Comparison of ENCODE assay signal across 15 cellular contexts in the genomic region with DNA sequence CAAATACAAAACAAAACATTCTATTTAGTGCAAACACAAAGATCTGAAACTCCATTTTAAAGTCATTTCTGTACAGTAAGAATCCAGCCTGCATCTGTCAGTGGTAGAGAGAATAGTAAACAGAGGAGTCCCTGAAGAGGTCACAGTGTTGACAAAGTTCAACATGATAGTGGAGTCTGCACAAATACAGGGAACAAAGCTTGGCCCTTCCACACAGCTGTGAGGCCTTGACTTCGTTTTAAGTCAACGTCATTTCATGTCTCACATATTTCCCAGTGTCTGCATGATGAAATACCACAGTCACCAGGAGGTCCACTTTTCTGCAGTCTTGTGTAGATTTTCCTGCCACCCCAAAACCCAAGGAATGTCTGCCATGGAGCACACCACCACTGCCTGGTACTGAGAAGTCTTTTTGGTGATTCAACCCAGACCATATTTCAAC. TPM values are rescaled to one million over a fixed set of nuclear protein-coding genes. Genes with fewer than 3 reads are reported as not detected.
DNase-seq lines count a peak whose midpoint lies in the region; TF ChIP-seq lines count a peak whose summit lies in the region.
"Had no signal": no experiment of that assay in that cellular context is flagged by ENCODE, and none has a peak within 500 bp of the region (broad histone marks: within the 10 kb centered on the region; RNA-seq: fewer than 3 reads in every experiment).

No MANE protein-coding gene starts in this region.

- H3K4me2 ChIP-seq in trophoblast cell (ENCODE audit: low read length) = peak overlapping the region; percentile 13

- H4K8ac ChIP-seq in trophoblast cell (ENCODE audit: low read depth, low read length) = no peak overlapping the region

- H3K14ac ChIP-seq in trophoblast cell (ENCODE audit: low read length) = no peak overlapping the region

- H3K27ac ChIP-seq in brain microvascular endothelial cell (no peak overlapping the region), trophoblast cell (ENCODE audit: low read depth, low read length) (no peak overlapping the region)

- in situ Hi-C loops in brain microvascular endothelial cell (cut with HindIII; ENCODE audit: low pct_ligation_motif_present, low sequenced_read_pairs) = loop anchor here (25.0 kb wide), 1 partner anchor 181 kb away; no protein-coding TSS in a partner anchor

- no peaks in the 10 kb centered on the region for H3K79me2 ChIP-seq in trophoblast cell (ENCODE audit: control insufficient read depth, insufficient read depth, low read length, poor library complexity)

- H2BK12ac ChIP-seq in trophoblast cell (ENCODE audit: low read length) = no peak overlapping the region

- H3K4me3 ChIP-seq in brain microvascular endothelial cell (ENCODE audit: low read depth, low read length) (no peak overlapping the region), trophoblast cell (ENCODE audit: low read depth, low read length) (no peak overlapping the region)

- H3K23ac ChIP-seq in trophoblast cell (ENCODE audit: low read length) = no peak overlapping the region

- no peak overlapping the region for H4K12ac ChIP-seq in trophoblast cell (ENCODE audit: low read depth, low read length)

- no peak overlapping the region for H2BK5ac ChIP-seq in trophoblast cell (ENCODE audit: low read depth, low read length, poor library complexity)

- H3K4ac ChIP-seq in trophoblast cell (ENCODE audit: low read depth, low read length) = no peak overlapping the region

- no peak overlapping the region for H2AFZ ChIP-seq in trophoblast cell (ENCODE audit: insufficient read depth, low read length, poor library complexity)

- H3K9me3 ChIP-seq in trophoblast cell (ENCODE audit: insufficient read depth, low read depth, low read length) = no peaks in the 10 kb centered on the region

- no peak for TF ChIP-seq CTCF in brain microvascular endothelial cell (IDR thresholded peaks at IDR 0.05; ENCODE audit: low read depth, low read length, missing control alignments)

- peaks cover 3% of the 10 kb centered on the region for H3K79me1 ChIP-seq in trophoblast cell (ENCODE audit: low read length)

- H3K18ac ChIP-seq in trophoblast cell (ENCODE audit: low read length) = no peak overlapping the region

- H2AK5ac ChIP-seq in trophoblast cell (ENCODE audit: low read length) = no peak overlapping the region

- H3K27me3 ChIP-seq in brain microvascular endothelial cell (replicated peaks) (no peaks in the 10 kb centered on the region), trophoblast cell (ENCODE audit: insufficient read depth, low read length) (no peaks in the 10 kb centered on the region)

- peak; percentile 5 for DNase-seq in NCI-H748 (lab: John Stamatoyannopoulos, UW; ENCODE audit: unreplicated experiment)
- DNase-seq in NCI-H748 treated with DMSO at 0.1 percent for 48 hours (lab: John Stamatoyannopoulos, UW) = no peak
- peak; percentile 69 for DNase-seq in NCI-H146 (lab: John Stamatoyannopoulos, UW)
- DNase-seq in brain microvascular endothelial cell = peak; percentile 67
- DNase-seq in trophoblast cell = no peak
- DNase-seq in hypothalamus (lab: John Stamatoyannopoulos, UW) = no peak
- no peak for DNase-seq in mesenteric fat pad (ENCODE audit: low spot score)
- no peak for DNase-seq in pons (ENCODE audit: low spot score)
- DNase-seq: activated naive CD4-positive, alpha-beta T cell treated with Interleukin-2 at 50 U/mL for 16 hours; central memory CD4-positive, alpha-beta T cell; head of caudate nucleus; Karpas-422; left cardiac atrium; posterior cingulate gyrus had no signal

- no peaks in the 10 kb centered on the region for H3K36me3 ChIP-seq in brain microvascular endothelial cell (replicated peaks)
- H3K36me3 ChIP-seq in trophoblast cell (ENCODE audit: control insufficient read depth in 1 of 2, insufficient read depth in 2 of 2, low read length in 2 of 2) = no peaks in the 10 kb centered on the region

- WGBS in trophoblast cell (ENCODE audit: extremely low coverage, insufficient coverage, insufficient read length) = no CpG with 5 or more reads among the region's 2 CpGs

- no peak overlapping the region for H3K9ac ChIP-seq in trophoblast cell (ENCODE audit: low read length)

- H4K91ac ChIP-seq in trophoblast cell (ENCODE audit: low read depth, low read length) = no peak overlapping the region

- H3K4me1 ChIP-seq in trophoblast cell (ENCODE audit: control insufficient read depth in 1 of 2, insufficient read depth in 2 of 2, low read length in 2 of 2) = no peaks in the 10 kb centered on the region

- no peak overlapping the region for H2BK120ac ChIP-seq in trophoblast cell (ENCODE audit: insufficient read depth, low read length, poor library complexity)

RNA-seq across cellular contexts. Expression of gene CYP26A1, which starts 33.0 kb away (rescaled TPM):
- polyA plus RNA-seq in trophoblast cell (2013) = 13.5 and 17.5 TPM in 2 replicates
- total RNA-seq in mesenteric fat pad = not detected

RNA-seq across cellular contexts. Expression of gene CYP26C1, which starts 46.1 kb away (rescaled TPM):
- polyA plus RNA-seq in trophoblast cell (2013) = 0.04 and 0.08 TPM in 2 replicates
- 0.22 TPM for total RNA-seq in mesenteric fat pad
- total RNA-seq: A172 had no signal

Comparison
In these comparisons a context has a peak if more than half of its experiments do, and no peak if none do; other contexts are left out.
1. DNase-seq: peak in NCI-H748 (single experiment), NCI-H146 (single experiment) and brain microvascular endothelial cell (single experiment); none in NCI-H748 treated with DMSO at 0.1 percent for 48 hours (single experiment), trophoblast cell (0 of 2), hypothalamus (0 of 51), mesenteric fat pad (single experiment) and pons (single experiment).